Comparison of ENCODE assay signal across 10 cellular contexts in genomic region chr6:41917528-41917927, GRCh38. TPM values are rescaled to one million over a fixed set of nuclear protein-coding genes. Genes with fewer than 3 reads are reported as not detected.
DNase-seq lines count a peak whose midpoint lies in the region; ATAC-seq and TF ChIP-seq lines count a peak whose summit lies in the region.
"Had no signal": no experiment of that assay in that cellular context is flagged by ENCODE, and none has a peak within 500 bp of the region (broad histone marks: within the 10 kb centered on the region; RNA-seq: fewer than 3 reads in every experiment).

No MANE protein-coding gene starts in this region.

- no peaks in the 10 kb centered on the region for H3K27me3 Mint-ChIP-seq in natural killer cell treated with Interleukin-12 subunit alpha and Interleukin-12 subunit beta and Interleukin-15 and Interleukin-18, amount 100 ng/mL, for 72 hours
- H3K27me3 Mint-ChIP-seq in natural killer cell (ENCODE audit: low read depth in 2 of 2): no peaks in the 10 kb centered on the region

- TF ChIP-seq CTCF in natural killer cell (IDR thresholded peaks at IDR 0.05) (no peak), esophagus squamous epithelium (IDR thresholded peaks at IDR 0.05) (no peak)

- no peaks in the 10 kb centered on the region for H3K9me3 Mint-ChIP-seq in natural killer cell treated with Interleukin-12 subunit alpha and Interleukin-12 subunit beta and Interleukin-15 and Interleukin-18, amount 100 ng/mL, for 72 hours
- no peaks in the 10 kb centered on the region for H3K9me3 Mint-ChIP-seq in natural killer cell

- peak overlapping the region; percentile 29 to 59 for H3K27ac Mint-ChIP-seq in natural killer cell treated with Interleukin-12 subunit alpha and Interleukin-12 subunit beta and Interleukin-15 and Interleukin-18, amount 100 ng/mL, for 72 hours
- no peak overlapping the region for H3K27ac Mint-ChIP-seq in natural killer cell

- no peak for DNase-seq in natural killer cell treated with Interleukin-12 subunit alpha and Interleukin-12 subunit beta and Interleukin-15 and Interleukin-18, amount 100 ng/mL, for 72 hours (ENCODE audit: low spot score)
- DNase-seq in natural killer cell (no peak), SJCRH30 (no peak), esophagus squamous epithelium (lab: John Stamatoyannopoulos, UW) (no peak), stromal cell of bone marrow (ENCODE audit: low read depth) (peak; percentile 82), NCI-H1694 (lab: John Stamatoyannopoulos, UW) (no peak)
- DNase-seq: DND-41, Right ventricle myocardium superior had no signal

- H3K36me3 ChIP-seq in SJCRH30: peaks cover 14% of the 10 kb centered on the region; the same call in 1 of the 2 replicates
- H3K36me3 ChIP-seq in esophagus squamous epithelium: peaks cover 0 to 47% (median 5%) of the 10 kb centered on the region in 3 donors

- H3K4me1 ChIP-seq in SJCRH30 (0 out of 2 replicates have a peak, but pooled peaks cover 6% of the 10 kb centered on the region), esophagus squamous epithelium (peaks cover 17 to 45% (median 26%) of the 10 kb centered on the region in 3 donors)

- intact Hi-C loops in natural killer cell (cut with micrococcal nuclease) (no loop called here), esophagus squamous epithelium (cut with DNase I) (no loop called here)

- H3K4me1 Mint-ChIP-seq in natural killer cell treated with Interleukin-12 subunit alpha and Interleukin-12 subunit beta and Interleukin-15 and Interleukin-18, amount 100 ng/mL, for 72 hours (ENCODE audit: low read depth in 2 of 2): peaks cover 34 to 41% of the 10 kb centered on the region in 2 donors
- peaks cover 43 to 50% of the 10 kb centered on the region in 2 donors for H3K4me1 Mint-ChIP-seq in natural killer cell

- H3K9me3 ChIP-seq in SJCRH30 (replicated peaks) (no peaks in the 10 kb centered on the region), esophagus squamous epithelium (no peaks in the 10 kb centered on the region)

- H3K27me3 ChIP-seq in SJCRH30 (no peaks in the 10 kb centered on the region), esophagus squamous epithelium (no peaks in the 10 kb centered on the region)

- H3K27ac ChIP-seq in SJCRH30 (peak overlapping the region; percentile 10; the same call in 1 of the 2 replicates), esophagus squamous epithelium (peak overlapping the region; percentile 19 to 65 (median 42))

- peak in 1 of 2 donors; percentile 28 for ATAC-seq in natural killer cell treated with Interleukin-12 subunit alpha and Interleukin-12 subunit beta and Interleukin-15 and Interleukin-18, amount 100 ng/mL, for 72 hours
- no peak for ATAC-seq in natural killer cell
- no peak for ATAC-seq in HG02852 (IDR thresholded peaks at IDR 0.05; ENCODE audit: unreplicated experiment)
- no peak for ATAC-seq in HG03025 (IDR thresholded peaks at IDR 0.05; ENCODE audit: low FRiP score, unreplicated experiment)

- WGBS in esophagus squamous epithelium, 2 donors: 37 to 38% methylated on average over 4 of the region's 4 CpGs

- H3K36me3 Mint-ChIP-seq in natural killer cell treated with Interleukin-12 subunit alpha and Interleukin-12 subunit beta and Interleukin-15 and Interleukin-18, amount 100 ng/mL, for 72 hours: peaks cover 8% of the 10 kb centered on the region
- no peaks in the 10 kb centered on the region for H3K36me3 Mint-ChIP-seq in natural killer cell

- H3K4me3 ChIP-seq in SJCRH30 (no peak overlapping the region), esophagus squamous epithelium (no peak overlapping the region)

- H3K4me3 Mint-ChIP-seq in natural killer cell treated with Interleukin-12 subunit alpha and Interleukin-12 subunit beta and Interleukin-15 and Interleukin-18, amount 100 ng/mL, for 72 hours: peak overlapping the region; percentile 61
- H3K4me3 Mint-ChIP-seq in natural killer cell: no peak overlapping the region

- no peak for TF ChIP-seq POLR2A in esophagus squamous epithelium (IDR thresholded peaks at IDR 0.05)

RNA-seq across cellular contexts. Expression of gene MED20, which starts 3.4 kb away (rescaled TPM):
- 10 to 100 TPM; 25.5 to 33.0 TPM for total RNA-seq in natural killer cell treated with Interleukin-12 subunit alpha and Interleukin-12 subunit beta and Interleukin-15 and Interleukin-18, amount 100 ng/mL, for 72 hours
- total RNA-seq in natural killer cell (10 to 100 TPM in 2 of 3 donors, 1 to 10 TPM in 1; 6.4 to 15.2 (median 15.0) TPM), esophagus squamous epithelium (10 to 100 TPM in 3 of 4 donors, 1 to 10 TPM in 1; 6.9 to 18.7 (median 15.0) TPM)
- total RNA-seq in SJCRH30 (2014; rRNA removed; shearing (Covaris generic)): 33.4 and 34.8 TPM in 2 replicates

RNA-seq across cellular contexts. Expression of gene BYSL, which starts 3.8 kb away (rescaled TPM):
- 10 to 100 TPM; 48.3 to 73.9 TPM for total RNA-seq in natural killer cell treated with Interleukin-12 subunit alpha and Interleukin-12 subunit beta and Interleukin-15 and Interleukin-18, amount 100 ng/mL, for 72 hours
- total RNA-seq in natural killer cell: 10 to 100 TPM in 1 of 3 donors, 1 to 10 TPM in 2; 5.4 to 11.6 (median 5.7) TPM
- 32.3 and 36.9 TPM in 2 replicates for total RNA-seq in SJCRH30 (2014; rRNA removed; shearing (Covaris generic))
- total RNA-seq in esophagus squamous epithelium: 10 to 100 TPM in 3 of 4 donors, 1 to 10 TPM in 1; 6.3 to 19.4 (median 13.0) TPM

RNA-seq across cellular contexts. Expression of gene USP49, which starts 22.4 kb away (rescaled TPM):
- 10 to 100 TPM in 1 of 2 donors, 1 to 10 TPM in 1; 8.2 to 15.3 TPM for total RNA-seq in natural killer cell treated with Interleukin-12 subunit alpha and Interleukin-12 subunit beta and Interleukin-15 and Interleukin-18, amount 100 ng/mL, for 72 hours
- total RNA-seq in natural killer cell: 10 to 100 TPM in 2 of 3 donors, 1 to 10 TPM in 1; 6.4 to 15.1 (median 11.5) TPM
- 6.4 and 7.3 TPM in 2 replicates for total RNA-seq in SJCRH30 (2014; rRNA removed; shearing (Covaris generic))
- total RNA-seq in esophagus squamous epithelium: 1 to 10 TPM; 1.4 to 2.7 (median 1.8) TPM

RNA-seq across cellular contexts. Expression of gene CCND3, which starts 24.1 kb away (rescaled TPM):
- 100 to 1,000 TPM; 382 to 466 TPM for total RNA-seq in natural killer cell treated with Interleukin-12 subunit alpha and Interleukin-12 subunit beta and Interleukin-15 and Interleukin-18, amount 100 ng/mL, for 72 hours
- total RNA-seq in natural killer cell (100 to 1,000 TPM; 409 to 438 (median 438) TPM), esophagus squamous epithelium (100 to 1,000 TPM in 1 of 4 donors, 10 to 100 TPM in 3; 38.1 to 142 (median 46.5) TPM)
- 150 and 159 TPM in 2 replicates for total RNA-seq in SJCRH30 (2014; rRNA removed; shearing (Covaris generic))

Comparison
In these comparisons a context has a peak if more than half of its experiments do, and no peak if none do; other contexts are left out.
1. H3K27ac Mint-ChIP-seq: peak in natural killer cell treated with Interleukin-12 subunit alpha and Interleukin-12 subunit beta and Interleukin-15 and Interleukin-18, amount 100 ng/mL, for 72 hours (2 of 2); none in natural killer cell (0 of 2).